8 cellular contexts compared by ENCODE assay signal in genomic region chr18:422966-423365, GRCh38.
"Had no signal": no experiment of that assay in that cellular context is flagged by ENCODE, and none has a peak within 500 bp of the region (broad histone marks: within the 10 kb centered on the region; RNA-seq: fewer than 3 reads in every experiment).

No MANE protein-coding gene starts in this region.

- DNase-seq: H9, HCEC 1CT, HFFc6, IMR-90, KBM-7 had no signal

- H3K9me3 Mint-ChIP-seq: GM23338, H9, HFFc6 had no signal

- H3K4me3 ChIP-seq: GM23338 had no signal

- H3K4me3 Mint-ChIP-seq: GM23338, H9, HFFc6 had no signal

- H3K4me2 ChIP-seq: GM23338, KMS-11 had no signal

- H3K9ac ChIP-seq: KMS-11 had no signal

- H3K27ac ChIP-seq: HL-60, KMS-11 had no signal

- ATAC-seq: GM23338 had no signal

- H2AFZ ChIP-seq: GM23338 had no signal

- H3K27ac Mint-ChIP-seq: GM23338, H9 had no signal
